1 cellular context compared by ENCODE assay signal in genomic region chr10:3468919-3469638, GRCh38.
TF ChIP-seq lines count a peak whose summit lies in the region.

No MANE protein-coding gene starts in this region.

TF ChIP-seq in IMR-90, 13 proteins besides CTCF, POLR2A, EP300 and RAD21 (continued from another document):
- TF ChIP-seq NFE2L2 (IDR thresholded peaks at IDR 0.05; ENCODE audit: low read depth, low read length) (no peak; the same call in 1 of the 2 replicates), CEBPB (IDR thresholded peaks at IDR 0.05; ENCODE audit: low read depth, low read length) (peak; percentile 88)
